In the genomic region with DNA sequence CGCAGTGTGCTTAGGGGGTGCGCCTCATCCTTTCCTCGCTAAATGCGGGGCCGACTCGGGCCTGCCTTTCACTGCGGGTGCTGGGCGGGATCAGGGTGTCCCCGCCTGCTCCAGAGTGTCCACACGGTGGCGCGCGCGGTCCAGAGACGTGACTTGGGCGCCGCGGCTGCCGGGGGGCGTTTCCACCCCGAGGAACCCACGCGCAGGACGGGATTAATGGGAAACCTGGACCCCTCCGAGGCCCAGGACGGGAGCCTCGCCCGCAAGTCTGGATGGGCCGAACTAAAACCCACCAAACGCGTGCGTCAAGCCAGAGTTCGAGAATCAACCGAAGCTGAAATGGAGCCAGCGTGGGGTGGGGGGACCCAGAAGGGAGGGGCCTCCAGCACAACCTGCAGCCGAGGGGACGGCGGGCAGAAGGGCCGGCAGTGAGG, we compare ENCODE assay signal across 8 cellular contexts.
A peak's percentile ranks its signal among the peaks of the same experiment; 100 is the strongest.
DNase-seq lines count a peak whose midpoint lies in the region; ATAC-seq and TF ChIP-seq lines count a peak whose summit lies in the region.

No MANE protein-coding gene starts in this region.

- no peak overlapping the region for H3K9ac ChIP-seq in H9 (ENCODE audit: extremely low read depth, insufficient read length, low read length)

- H3K18ac ChIP-seq in H9 (ENCODE audit: insufficient read length, low read depth, low read length), result no peak overlapping the region

- H2BK12ac ChIP-seq in H9 (ENCODE audit: insufficient read length, low read depth, low read length), result no peak overlapping the region

- H2AK5ac ChIP-seq in H9 (ENCODE audit: insufficient read length, low read length), result no peak overlapping the region

- H3K4me1 ChIP-seq in H9 (ENCODE audit: insufficient read depth, low read length), result no peaks in the 10 kb centered on the region; the same call in 1 of the 2 replicates
- H3K4me1 ChIP-seq in spleen, result peaks cover under 1 to 44% (median 19%) of the 10 kb centered on the region in 6 donors

- peaks cover 18 to 19% of the 10 kb centered on the region in 2 experiments for H3K4me1 Mint-ChIP-seq in H9

- WGBS in H9 (ENCODE audit: extremely low coverage, insufficient read length, low lambda C conversion rate), result no CpG with 5 or more reads among the region's 39 CpGs
- WGBS in spleen, 5 donors, result 0 to 1% (median 0%) methylated on average over 9 to 39 of the region's 39 CpGs

- no peak overlapping the region for H3T11ph ChIP-seq in H9 (ENCODE audit: low read length)

- H2BK20ac ChIP-seq in H9 (ENCODE audit: low read depth, low read length, poor library complexity, severe bottlenecking), result no peak overlapping the region

- H3K23ac ChIP-seq in H9 (ENCODE audit: insufficient read length, low read depth, low read length), result no peak overlapping the region

- no peak for TF ChIP-seq POLR2A in spleen (IDR thresholded peaks at IDR 0.05)

- peak; percentile 98 for TF ChIP-seq CTCF in H9 (conservative IDR thresholded peaks at IDR 0.05)
- peak; percentile 86 for TF ChIP-seq CTCF in cardiac fibroblast (IDR thresholded peaks at IDR 0.05; ENCODE audit: low read depth, low read length)
- TF ChIP-seq CTCF in spleen (IDR thresholded peaks at IDR 0.05 in 8 of 11, conservative IDR thresholded peaks at IDR 0.05 in 3 of 11), result peak; percentile 82 to 98 (median 95)

- intact Hi-C loops in spleen (cut with DNase I; ENCODE audit: low total_unique reads), result loop anchor here (5.0 to 10.0 kb wide), 4 partner anchors 185 to 1025 kb away; a partner anchor contains a TSS

- peaks cover 2 to 5% of the 10 kb centered on the region in 2 experiments; a peak in 2 of 5 replicates for H3K9me3 Mint-ChIP-seq in H9

- H2BK5ac ChIP-seq in H9 (ENCODE audit: insufficient read length, low read length), result no peak overlapping the region

- no peak overlapping the region for H3K56ac ChIP-seq in H9 (ENCODE audit: insufficient read length, low read depth, low read length)

- H3K14ac ChIP-seq in H9 (ENCODE audit: insufficient read depth, low read length), result no peak overlapping the region

- no peak overlapping the region for H3K27ac ChIP-seq in H9 (ENCODE audit: insufficient read length, low read depth, low read length)
- H3K27ac ChIP-seq in spleen, result peak overlapping the region in 7 of 8 donors; percentile 66 to 84 (median 76)

- no peak for ATAC-seq in HG02870 (IDR thresholded peaks at IDR 0.05; ENCODE audit: unreplicated experiment)

- no peaks in the 10 kb centered on the region for H4K20me1 ChIP-seq in H9 (ENCODE audit: control insufficient read depth, insufficient read depth, insufficient read length)

- H3K4ac ChIP-seq in H9 (ENCODE audit: low read depth, low read length), result no peak overlapping the region

- no peak overlapping the region for H4K91ac ChIP-seq in H9 (ENCODE audit: insufficient read length, low read depth, low read length)

- H3K4me2 ChIP-seq in H9 (ENCODE audit: insufficient read depth, insufficient read length, low read length), result peak overlapping the region; percentile 73

- H3K27me3 Mint-ChIP-seq in H9 (ENCODE audit: low read depth), result peaks cover 11% of the 10 kb centered on the region

- no peak overlapping the region for H2BK15ac ChIP-seq in H9 (ENCODE audit: low read depth, low read length)

- H3K27me3 ChIP-seq in H9 (ENCODE audit: insufficient read depth, low read length), result no peaks in the 10 kb centered on the region
- H3K27me3 ChIP-seq in spleen (replicated peaks in 1 of 7), result no peaks in the 10 kb centered on the region

- peaks cover 0 to 11% (median 0%) of the 10 kb centered on the region in 6 donors for H3K36me3 ChIP-seq in spleen

- H4K5ac ChIP-seq in H9 (ENCODE audit: insufficient read length, low read depth, low read length), result no peak overlapping the region

- H3K9me3 ChIP-seq in H9 (ENCODE audit: control insufficient read depth, low read depth, low read length) (no peaks in the 10 kb centered on the region), spleen (no peaks in the 10 kb centered on the region)

- no peak overlapping the region for H3K27ac Mint-ChIP-seq in H9

- no peaks in the 10 kb centered on the region for H3K79me2 ChIP-seq in H9 (ENCODE audit: insufficient read depth, low read length)

- no peaks in the 10 kb centered on the region for H3K79me1 ChIP-seq in H9 (ENCODE audit: insufficient read depth, low read depth, low read length, poor library complexity, severe bottlenecking)

- no peak overlapping the region for H2AFZ ChIP-seq in H9 (ENCODE audit: low read length)

- H3K23me2 ChIP-seq in H9 (ENCODE audit: insufficient read length, low read depth, low read length, poor library complexity, severe bottlenecking), result peaks cover 11% of the 10 kb centered on the region

- H2BK120ac ChIP-seq in H9 (ENCODE audit: low read depth, low read length, poor library complexity, severe bottlenecking), result no peak overlapping the region

- H3K4me3 Mint-ChIP-seq in H9, result peak overlapping the region; percentile 75 to 80

- H3K4me3 ChIP-seq in cardiac fibroblast (replicated peaks in 1 of 2; ENCODE audit: low read depth in 2 of 2, low read length in 2 of 2) (peak overlapping the region; percentile 65 to 72), spleen (peak overlapping the region; percentile 37 to 75 (median 52))

- peak; percentile 65 for DNase-seq in COR-L47 (lab: John Stamatoyannopoulos, UW)
- DNase-seq in H9, result peak; percentile 88
- DNase-seq in NCI-H2107 treated with DMSO at 0.1 percent for 48 hours (lab: John Stamatoyannopoulos, UW; ENCODE audit: unreplicated experiment), result peak; percentile 35
- peak; percentile 71 to 82 (median 79) for DNase-seq in activated CD4-positive, CD25-positive, alpha-beta regulatory T cell (lab: John Stamatoyannopoulos, UW)
- DNase-seq in cardiac fibroblast (ENCODE audit: low read depth in 2 of 2), result peak; percentile 85 to 89
- DNase-seq in iris pigment epithelial cell (ENCODE audit: low read depth), result peak; percentile 79
- peak; percentile 96 for DNase-seq in spleen

- H3K36me3 Mint-ChIP-seq in H9 (ENCODE audit: insufficient read depth in 1 of 3, low read depth in 3 of 3), result peaks cover 0 to 2% (median 0%) of the 10 kb centered on the region in 3 experiments; a peak in 3 of 7 replicates

- H4K8ac ChIP-seq in H9 (replicated peaks; ENCODE audit: insufficient read length, low read depth, low read length), result no peak overlapping the region

Comparison
In these comparisons a context has a peak if more than half of its experiments do, and no peak if none do; other contexts are left out.
1. DNase-seq: peak in every context shown above with its lines; median percentile 96 in spleen; 88 in H9; 87 in cardiac fibroblast; 79 in activated CD4-positive, CD25-positive, alpha-beta regulatory T cell; 79 in iris pigment epithelial cell; 65 in COR-L47; 35 in NCI-H2107 treated with DMSO at 0.1 percent for 48 hours.